8 cellular contexts compared by ENCODE assay signal in genomic region chr17:28744802-28745051, GRCh38. TPM values are rescaled to one million over a fixed set of nuclear protein-coding genes. Genes with fewer than 3 reads are reported as not detected.
DNase-seq lines count a peak whose midpoint lies in the region; ATAC-seq and TF ChIP-seq lines count a peak whose summit lies in the region.

No MANE protein-coding gene starts in this region.

- TF ChIP-seq POLR2A in upper lobe of left lung (IDR thresholded peaks at IDR 0.05): no peak

- no peaks in the 10 kb centered on the region for H3K9me3 Mint-ChIP-seq in activated naive CD4-positive, alpha-beta T cell treated with anti-CD3 and anti-CD28 coated beads, Interleukin-2, amount 50 U/mL, for 24 hours
- no peaks in the 10 kb centered on the region for H3K9me3 Mint-ChIP-seq in memory B cell

- H3K36me3 ChIP-seq in brain microvascular endothelial cell (replicated peaks) (peaks cover 37% of the 10 kb centered on the region), upper lobe of left lung (peaks cover 0 to 26% (median 21%) of the 10 kb centered on the region in 4 donors)

- H3K27me3 ChIP-seq in brain microvascular endothelial cell (replicated peaks): no peaks in the 10 kb centered on the region
- no peaks in the 10 kb centered on the region for H3K27me3 ChIP-seq in upper lobe of left lung

- H3K36me3 Mint-ChIP-seq in activated naive CD4-positive, alpha-beta T cell treated with anti-CD3 and anti-CD28 coated beads, Interleukin-2, amount 50 U/mL, for 24 hours: peaks cover 2% of the 10 kb centered on the region
- peaks cover 9% of the 10 kb centered on the region for H3K36me3 Mint-ChIP-seq in memory B cell

- peak overlapping the region; percentile 92 for H3K27ac ChIP-seq in brain microvascular endothelial cell
- H3K27ac ChIP-seq in upper lobe of left lung: peak overlapping the region; percentile 92 to 98 (median 96)

- H3K4me1 Mint-ChIP-seq in activated naive CD4-positive, alpha-beta T cell treated with anti-CD3 and anti-CD28 coated beads, Interleukin-2, amount 50 U/mL, for 24 hours: peaks cover 11% of the 10 kb centered on the region
- H3K4me1 Mint-ChIP-seq in memory B cell: peaks cover 47% of the 10 kb centered on the region

- H3K4me3 ChIP-seq in brain microvascular endothelial cell (ENCODE audit: low read depth, low read length) (peak overlapping the region; percentile 85), upper lobe of left lung (peak overlapping the region; percentile 58 to 91 (median 88))

- no peaks in the 10 kb centered on the region for H3K27me3 Mint-ChIP-seq in activated naive CD4-positive, alpha-beta T cell treated with anti-CD3 and anti-CD28 coated beads, Interleukin-2, amount 50 U/mL, for 24 hours
- no peaks in the 10 kb centered on the region for H3K27me3 Mint-ChIP-seq in memory B cell

- no peak for TF ChIP-seq EP300 in upper lobe of left lung (IDR thresholded peaks at IDR 0.05)

- peak overlapping the region; percentile 92 for H3K4me3 Mint-ChIP-seq in activated naive CD4-positive, alpha-beta T cell treated with anti-CD3 and anti-CD28 coated beads, Interleukin-2, amount 50 U/mL, for 24 hours
- H3K4me3 Mint-ChIP-seq in memory B cell: peak overlapping the region; percentile 94

- peaks cover 51 to 84% (median 69%) of the 10 kb centered on the region in 4 donors for H3K4me1 ChIP-seq in upper lobe of left lung

- H3K9me3 ChIP-seq in upper lobe of left lung: no peaks in the 10 kb centered on the region

- peak overlapping the region; percentile 94 for H3K27ac Mint-ChIP-seq in activated naive CD4-positive, alpha-beta T cell treated with anti-CD3 and anti-CD28 coated beads, Interleukin-2, amount 50 U/mL, for 24 hours
- H3K27ac Mint-ChIP-seq in memory B cell: peak overlapping the region; percentile 99

- 3% methylated on average over 11 of the region's 11 CpGs; no CpG with 5 or more reads in 1 of the 2 donors for WGBS in upper lobe of left lung, 2 donors

- no peak for DNase-seq in activated naive CD4-positive, alpha-beta T cell treated with Interleukin-2 at 50 U/mL for 16 hours
- DNase-seq in brain microvascular endothelial cell: no peak
- no peak for DNase-seq in memory B cell (ENCODE audit: low spot score in 2 of 2)
- DNase-seq in upper lobe of left lung: no peak
- DNase-seq in NCI-H1105 (lab: John Stamatoyannopoulos, UW): no peak

- ATAC-seq in memory B cell (ENCODE audit: low read depth): no peak
- ATAC-seq in upper lobe of left lung (ENCODE audit: low FRiP score in 2 of 2): no peak
- no peak for ATAC-seq in HG03565 (IDR thresholded peaks at IDR 0.05; ENCODE audit: unreplicated experiment)
- no peak for ATAC-seq in HG02588 (IDR thresholded peaks at IDR 0.05; ENCODE audit: unreplicated experiment)

- no peak for TF ChIP-seq CTCF in brain microvascular endothelial cell (IDR thresholded peaks at IDR 0.05; ENCODE audit: low read depth, low read length, missing control alignments)
- TF ChIP-seq CTCF in upper lobe of left lung (IDR thresholded peaks at IDR 0.05): no peak

- in situ Hi-C loops in brain microvascular endothelial cell (cut with HindIII; ENCODE audit: low pct_ligation_motif_present, low sequenced_read_pairs): no loop called here

RNA-seq across cellular contexts. Expression of gene TRAF4, which starts 0.9 kb away (rescaled TPM):
- total RNA-seq in upper lobe of left lung: 10 to 100 TPM; 34.8 to 84.9 (median 64.1) TPM

RNA-seq across cellular contexts. Expression of gene NEK8, which starts 16.1 kb away (rescaled TPM):
- total RNA-seq in upper lobe of left lung: 10 to 100 TPM in 3 of 6 donors, 1 to 10 TPM in 3; 3.5 to 34.6 (median 13.0) TPM

RNA-seq across cellular contexts. Expression of gene TLCD1, which starts 18.7 kb away (rescaled TPM):
- 10 to 100 TPM in 3 of 6 donors, 1 to 10 TPM in 3; 4.1 to 25.8 (median 14.1) TPM for total RNA-seq in upper lobe of left lung

RNA-seq across cellular contexts. Expression of gene RPL23A, which starts 24.9 kb away (rescaled TPM):
- 1,000 to 10,000 TPM in 2 of 6 donors, 100 to 1,000 TPM in 4; 206 to 1,142 (median 416) TPM for total RNA-seq in upper lobe of left lung

RNA-seq across cellular contexts. Expression of gene RAB34, which starts 27.1 kb away (rescaled TPM):
- 100 to 1,000 TPM in 2 of 6 donors, 10 to 100 TPM in 4; 69.5 to 123 (median 85.5) TPM for total RNA-seq in upper lobe of left lung
